ENCODE assay signal across 1 cellular context in the genomic region with DNA sequence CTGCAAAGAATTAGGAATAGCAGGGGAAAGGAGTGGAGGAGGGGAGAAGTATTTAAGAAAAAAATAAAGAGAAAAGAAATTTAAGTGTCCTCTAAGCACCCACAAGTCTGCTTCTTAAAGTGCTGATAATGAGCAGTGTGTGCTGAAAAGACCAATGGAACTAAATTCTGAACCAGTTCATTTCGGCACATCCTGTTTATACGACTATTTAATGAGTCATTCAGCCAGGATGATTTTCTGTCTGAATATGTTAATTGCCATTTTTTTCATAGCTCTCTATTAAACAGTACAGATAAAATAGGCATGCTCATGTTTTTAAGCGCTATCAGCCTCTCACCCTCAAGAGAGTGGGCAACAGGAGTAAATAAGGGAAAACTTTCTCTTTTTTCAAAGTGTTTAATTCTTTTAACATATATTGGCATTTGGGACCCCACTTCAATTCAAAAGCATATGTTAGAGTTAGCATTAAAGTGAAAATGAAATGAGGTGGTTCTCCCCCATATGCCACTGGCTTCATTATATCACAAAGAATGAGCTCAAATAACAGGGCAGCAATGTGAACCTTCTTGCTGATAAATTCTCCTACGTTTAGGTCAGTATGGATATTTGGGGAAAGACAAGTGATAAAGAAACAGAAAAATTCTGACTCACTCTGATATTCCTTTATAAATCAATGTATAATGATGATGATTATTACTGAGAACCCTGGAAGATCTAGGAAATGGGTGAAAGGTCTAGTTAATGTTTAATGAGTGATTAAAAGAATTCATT.
TF ChIP-seq lines count a peak whose summit lies in the region.

No MANE protein-coding gene starts in this region.

TF ChIP-seq in SK-N-SH, 30 proteins besides CTCF, POLR2A, EP300 and RAD21 (continued from another document):
- TF ChIP-seq, protein P1, sequence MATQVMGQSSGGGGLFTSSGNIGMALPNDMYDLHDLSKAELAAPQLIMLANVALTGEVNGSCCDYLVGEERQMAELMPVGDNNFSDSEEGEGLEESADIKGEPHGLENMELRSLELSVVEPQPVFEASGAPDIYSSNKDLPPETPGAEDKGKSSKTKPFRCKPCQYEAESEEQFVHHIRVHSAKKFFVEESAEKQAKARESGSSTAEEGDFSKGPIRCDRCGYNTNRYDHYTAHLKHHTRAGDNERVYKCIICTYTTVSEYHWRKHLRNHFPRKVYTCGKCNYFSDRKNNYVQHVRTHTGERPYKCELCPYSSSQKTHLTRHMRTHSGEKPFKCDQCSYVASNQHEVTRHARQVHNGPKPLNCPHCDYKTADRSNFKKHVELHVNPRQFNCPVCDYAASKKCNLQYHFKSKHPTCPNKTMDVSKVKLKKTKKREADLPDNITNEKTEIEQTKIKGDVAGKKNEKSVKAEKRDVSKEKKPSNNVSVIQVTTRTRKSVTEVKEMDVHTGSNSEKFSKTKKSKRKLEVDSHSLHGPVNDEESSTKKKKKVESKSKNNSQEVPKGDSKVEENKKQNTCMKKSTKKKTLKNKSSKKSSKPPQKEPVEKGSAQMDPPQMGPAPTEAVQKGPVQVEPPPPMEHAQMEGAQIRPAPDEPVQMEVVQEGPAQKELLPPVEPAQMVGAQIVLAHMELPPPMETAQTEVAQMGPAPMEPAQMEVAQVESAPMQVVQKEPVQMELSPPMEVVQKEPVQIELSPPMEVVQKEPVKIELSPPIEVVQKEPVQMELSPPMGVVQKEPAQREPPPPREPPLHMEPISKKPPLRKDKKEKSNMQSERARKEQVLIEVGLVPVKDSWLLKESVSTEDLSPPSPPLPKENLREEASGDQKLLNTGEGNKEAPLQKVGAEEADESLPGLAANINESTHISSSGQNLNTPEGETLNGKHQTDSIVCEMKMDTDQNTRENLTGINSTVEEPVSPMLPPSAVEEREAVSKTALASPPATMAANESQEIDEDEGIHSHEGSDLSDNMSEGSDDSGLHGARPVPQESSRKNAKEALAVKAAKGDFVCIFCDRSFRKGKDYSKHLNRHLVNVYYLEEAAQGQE (IDR thresholded peaks at IDR 0.05; ENCODE audit: low read depth, low read length): no peak
- no peak for TF ChIP-seq SIN3A (IDR thresholded peaks at IDR 0.05; ENCODE audit: borderline replicate concordance, low read depth, low read length)
- peak; percentile 65; the same call in 1 of the 2 replicates for TF ChIP-seq TEAD4 (IDR thresholded peaks at IDR 0.05; ENCODE audit: borderline replicate concordance, insufficient read depth)
- no peak for TF ChIP-seq FOXJ3 (CRISPR knock-in tag; IDR thresholded peaks at IDR 0.05)
- peak; percentile 80 for TF ChIP-seq FOSL2 (IDR thresholded peaks at IDR 0.05; ENCODE audit: borderline replicate concordance, low read depth)
- no peak for TF ChIP-seq RXRA (IDR thresholded peaks at IDR 0.05; ENCODE audit: borderline replicate concordance, low read depth)
- TF ChIP-seq NFIC (IDR thresholded peaks at IDR 0.05; ENCODE audit: borderline replicate concordance): no peak
- TF ChIP-seq TAF1 (IDR thresholded peaks at IDR 0.05; ENCODE audit: borderline replicate concordance, low read depth, low read length): no peak
- no peak for TF ChIP-seq NRF1 (IDR thresholded peaks at IDR 0.05; ENCODE audit: low read depth, low read length)
- TF ChIP-seq, protein P2, sequence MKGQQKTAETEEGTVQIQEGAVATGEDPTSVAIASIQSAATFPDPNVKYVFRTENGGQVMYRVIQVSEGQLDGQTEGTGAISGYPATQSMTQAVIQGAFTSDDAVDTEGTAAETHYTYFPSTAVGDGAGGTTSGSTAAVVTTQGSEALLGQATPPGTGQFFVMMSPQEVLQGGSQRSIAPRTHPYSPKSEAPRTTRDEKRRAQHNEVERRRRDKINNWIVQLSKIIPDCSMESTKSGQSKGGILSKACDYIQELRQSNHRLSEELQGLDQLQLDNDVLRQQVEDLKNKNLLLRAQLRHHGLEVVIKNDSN (IDR thresholded peaks at IDR 0.05; ENCODE audit: borderline replicate concordance, low read depth): no peak
- no peak; the same call in 1 of the 2 replicates for TF ChIP-seq POLR2AphosphoS5 (IDR thresholded peaks at IDR 0.05; ENCODE audit: low read depth, low read length)
- TF ChIP-seq, protein P3, sequence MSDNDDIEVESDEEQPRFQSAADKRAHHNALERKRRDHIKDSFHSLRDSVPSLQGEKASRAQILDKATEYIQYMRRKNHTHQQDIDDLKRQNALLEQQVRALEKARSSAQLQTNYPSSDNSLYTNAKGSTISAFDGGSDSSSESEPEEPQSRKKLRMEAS (IDR thresholded peaks at IDR 0.05; ENCODE audit: low read depth): no peak
- no peak for TF ChIP-seq SMC3 (IDR thresholded peaks at IDR 0.05; ENCODE audit: low read depth, low read length)
- no peak for TF ChIP-seq RCOR1 (IDR thresholded peaks at IDR 0.05; ENCODE audit: low read length)
